ENCODE assay signal across 1 cellular context in genomic region chr18:13597068-13597467, GRCh38.
TF ChIP-seq lines count a peak whose summit lies in the region.

No MANE protein-coding gene starts in this region.

TF ChIP-seq in GM12878, 131 proteins besides CTCF, POLR2A, EP300 and RAD21 (continued from another document):
- TF ChIP-seq MEF2A (IDR thresholded peaks at IDR 0.05; ENCODE audit: insufficient read depth, low read depth, low read length) = no peak
- TF ChIP-seq SRF (IDR thresholded peaks at IDR 0.05; ENCODE audit: low read depth in 2 of 2, low read length in 2 of 2) = no peak
- no peak for TF ChIP-seq BCL11A (IDR thresholded peaks at IDR 0.05; ENCODE audit: low read depth, low read length)
- TF ChIP-seq HDGF (IDR thresholded peaks at IDR 0.05) = no peak
- TF ChIP-seq TBL1XR1 (IDR thresholded peaks at IDR 0.05; ENCODE audit: low read depth, low read length) = no peak
- TF ChIP-seq CBX3 (IDR thresholded peaks at IDR 0.05; ENCODE audit: borderline replicate concordance, low read depth) = peak; percentile 86; the same call in 1 of the 2 replicates
- no peak for TF ChIP-seq CUX1 (IDR thresholded peaks at IDR 0.05; ENCODE audit: insufficient replicate concordance, low read depth, low read length)
- TF ChIP-seq E2F8 (IDR thresholded peaks at IDR 0.05; ENCODE audit: low read depth, partially characterized antibody) = peak; percentile 32
- peak; percentile 81; the same call in 1 of the 2 replicates for TF ChIP-seq ZNF207 (IDR thresholded peaks at IDR 0.05; ENCODE audit: borderline replicate concordance)
